ENCODE assay signal across 1 cellular context in genomic region chr7:25830228-25830627, GRCh38.
TF ChIP-seq lines count a peak whose summit lies in the region.

No MANE protein-coding gene starts in this region.

TF ChIP-seq in WTC11, 78 proteins besides CTCF, POLR2A, EP300 and RAD21 (continued from another document):
- TF ChIP-seq ZNF281 (CRISPR knock-in tag; IDR thresholded peaks at IDR 0.05) (no peak), HMGA2 (CRISPR knock-in tag; IDR thresholded peaks at IDR 0.05) (no peak), ZNF396 (CRISPR knock-in tag; IDR thresholded peaks at IDR 0.05; ENCODE audit: borderline replicate concordance) (no peak), RORB (CRISPR knock-in tag; IDR thresholded peaks at IDR 0.05) (no peak), NR1H2 (CRISPR knock-in tag; IDR thresholded peaks at IDR 0.05) (no peak), ZBTB21 (CRISPR knock-in tag; IDR thresholded peaks at IDR 0.05; ENCODE audit: borderline replicate concordance) (no peak), JAZF1 (CRISPR knock-in tag; IDR thresholded peaks at IDR 0.05) (no peak), ZNF263 (CRISPR knock-in tag; IDR thresholded peaks at IDR 0.05; ENCODE audit: low read depth) (no peak), NFYB (CRISPR knock-in tag; conservative IDR thresholded peaks at IDR 0.05; ENCODE audit: low read depth) (no peak), ERG (CRISPR knock-in tag; IDR thresholded peaks at IDR 0.05) (no peak)
